21 cellular contexts compared by ENCODE assay signal in the genomic region with DNA sequence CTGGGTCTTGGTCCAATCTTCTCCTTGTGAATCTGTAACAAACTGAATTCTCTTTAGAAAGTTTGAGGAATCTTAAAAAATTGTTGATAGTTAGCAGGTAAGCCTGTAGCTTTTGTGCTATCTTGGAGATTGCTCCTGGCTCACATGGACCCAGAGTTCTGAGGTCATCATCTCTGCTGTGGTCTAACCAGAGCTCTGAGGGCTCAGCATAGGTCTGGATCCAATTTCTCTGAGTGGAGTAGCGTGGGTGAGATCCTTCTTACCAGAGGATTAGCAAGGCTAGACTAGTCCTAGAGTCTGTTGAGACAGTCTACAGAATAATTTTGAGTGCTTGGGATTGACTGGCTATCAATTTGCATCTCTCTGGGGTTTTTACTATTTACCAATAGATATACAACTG.
DNase-seq lines count a peak whose midpoint lies in the region; FAIRE-seq and TF ChIP-seq lines count a peak whose summit lies in the region.
"Had no signal": no experiment of that assay in that cellular context is flagged by ENCODE, and none has a peak within 500 bp of the region (broad histone marks: within the 10 kb centered on the region; RNA-seq: fewer than 3 reads in every experiment).

No MANE protein-coding gene starts in this region.

- no peaks in the 10 kb centered on the region for H3K27me3 Mint-ChIP-seq in activated naive CD4-positive, alpha-beta T cell treated with anti-CD3 and anti-CD28 coated beads for 36 hours (ENCODE audit: low read depth)
- no peaks in the 10 kb centered on the region for H3K27me3 Mint-ChIP-seq in activated naive CD8-positive, alpha-beta T cell
- H3K27me3 Mint-ChIP-seq: progenitor cell of endocrine pancreas had no signal

- H3F3A ChIP-seq in smooth muscle cell (ENCODE audit: low read depth), result peaks cover 30% of the 10 kb centered on the region

- H3K27ac Mint-ChIP-seq in activated naive CD4-positive, alpha-beta T cell treated with anti-CD3 and anti-CD28 coated beads for 36 hours, result peak overlapping the region; percentile 38
- peak overlapping the region; percentile 77 for H3K27ac Mint-ChIP-seq in activated naive CD8-positive, alpha-beta T cell
- H3K27ac Mint-ChIP-seq: B cell; progenitor cell of endocrine pancreas; T-helper 1 cell treated with Interleukin-12 subunit alpha and Interleukin-12 subunit beta and Interleukin-4 antibody, amounts not matched to agents 30 μg/mL and 1 μg/mL, for 36 hours had no signal

- no peak for TF ChIP-seq CTCF in smooth muscle cell (IDR thresholded peaks at IDR 0.05; ENCODE audit: borderline replicate concordance, insufficient read depth, poor library complexity, severe bottlenecking)

- no peak for DNase-seq in activated naive CD4-positive, alpha-beta T cell treated with anti-CD3 and anti-CD28 coated beads for 36 hours
- DNase-seq in activated naive CD4-positive, alpha-beta T cell treated with Interleukin-2 at 50 U/mL for 16 hours, result no peak
- peak; percentile 46 for DNase-seq in glomerular visceral epithelial cell (ENCODE audit: extremely low spot score)
- DNase-seq in smooth muscle cell (lab: John Stamatoyannopoulos, UW; ENCODE audit: unreplicated experiment), result no peak
- no peak for DNase-seq in NAMALWA (ENCODE audit: low spot score)
- no peak for DNase-seq in small intestine
- no peak for DNase-seq in GM19240 (ENCODE audit: insufficient read length, low spot score)
- DNase-seq: activated CD4-positive, alpha-beta T cell treated with anti-CD3 and anti-CD28 coated beads for 48 hours; adrenal gland; NCI-H1092 treated with DMSO at 0.1 percent for 48 hours; NCI-H2029 treated with DMSO at 0.1 percent for 48 hours; NCI-H446; NCI-H82; upper lobe of left lung had no signal

- H3K9me3 Mint-ChIP-seq in activated naive CD4-positive, alpha-beta T cell treated with anti-CD3 and anti-CD28 coated beads for 36 hours, result peaks cover 5% of the 10 kb centered on the region
- H3K9me3 Mint-ChIP-seq in activated naive CD8-positive, alpha-beta T cell (ENCODE audit: low read depth), result no peaks in the 10 kb centered on the region

- no peaks in the 10 kb centered on the region for H3K27me3 ChIP-seq in smooth muscle cell (ENCODE audit: low read depth)
- no peaks in the 10 kb centered on the region for H3K27me3 ChIP-seq in small intestine (ENCODE audit: control insufficient read depth in 2 of 2, insufficient read depth in 2 of 2, low read length in 2 of 2)
- H3K27me3 ChIP-seq: adrenal gland, upper lobe of left lung had no signal

- H3K9ac ChIP-seq in smooth muscle cell (ENCODE audit: low read depth), result peak overlapping the region; percentile 46

- peaks cover 2% of the 10 kb centered on the region for H3K36me3 Mint-ChIP-seq in activated naive CD4-positive, alpha-beta T cell treated with anti-CD3 and anti-CD28 coated beads for 36 hours (ENCODE audit: low read depth)
- peaks cover 14% of the 10 kb centered on the region for H3K36me3 Mint-ChIP-seq in activated naive CD8-positive, alpha-beta T cell

- 29% methylated on average over 1 of the region's 1 CpG for WGBS in smooth muscle cell (ENCODE audit: low lambda C conversion rate)
- 85 to 96% (median 95%) methylated on average over 1 of the region's 1 CpG for WGBS in small intestine, 3 donors

- H3K27ac ChIP-seq in smooth muscle cell (ENCODE audit: low read depth) (peak overlapping the region; percentile 95), small intestine (ENCODE audit: low read depth in 1 of 2, low read length in 1 of 2) (no peak overlapping the region)
- H3K27ac ChIP-seq: adrenal gland, upper lobe of left lung had no signal

- intact Hi-C loops in activated naive CD4-positive, alpha-beta T cell treated with anti-CD3 and anti-CD28 coated beads for 36 hours (cut with micrococcal nuclease), result loop anchor here (10.0 kb wide), 3 partner anchors 340 to 1120 kb away; a partner anchor contains a TSS

- CTCF ChIA-PET in activated naive CD4-positive, alpha-beta T cell treated with anti-CD3 and anti-CD28 coated beads for 36 hours (lab: Charles Lee), result interaction anchor here (0.8 to 0.9 kb wide), 2 partner anchors 9 to 40 kb away, joined by 3 read pairs; no protein-coding TSS in a partner anchor

- H3K4me1 Mint-ChIP-seq in activated naive CD4-positive, alpha-beta T cell treated with anti-CD3 and anti-CD28 coated beads for 36 hours (ENCODE audit: low read depth), result peaks cover 72% of the 10 kb centered on the region
- peaks cover 77% of the 10 kb centered on the region for H3K4me1 Mint-ChIP-seq in activated naive CD8-positive, alpha-beta T cell (ENCODE audit: low read depth)

- FAIRE-seq in small intestine (lab: Jason Lieb, UNC), result no peak
- FAIRE-seq: GM12891, keratinocyte had no signal

- peaks cover 7% of the 10 kb centered on the region for H3K4me1 ChIP-seq in smooth muscle cell (ENCODE audit: low read depth)
- H3K4me1 ChIP-seq in small intestine (ENCODE audit: control insufficient read depth in 2 of 2, insufficient read depth in 1 of 2, low read depth in 1 of 2, low read length in 1 of 2), result peaks cover 1 to 7% of the 10 kb centered on the region in 2 donors

- H3K4me2 ChIP-seq in smooth muscle cell, result peak overlapping the region; percentile 9

- H3K9me3 ChIP-seq in smooth muscle cell (replicated peaks; ENCODE audit: low read depth) (no peaks in the 10 kb centered on the region), small intestine (ENCODE audit: control insufficient read depth, low read depth) (no peaks in the 10 kb centered on the region)
- H3K9me3 ChIP-seq: adrenal gland, upper lobe of left lung had no signal

- H3K36me3 ChIP-seq in smooth muscle cell (ENCODE audit: low read depth) (no peaks in the 10 kb centered on the region), small intestine (ENCODE audit: control insufficient read depth in 2 of 2, insufficient read depth in 2 of 2, low read length in 2 of 2) (no peaks in the 10 kb centered on the region)
- H3K36me3 ChIP-seq: adrenal gland, upper lobe of left lung had no signal

- no peak overlapping the region for H3K4me3 Mint-ChIP-seq in activated naive CD4-positive, alpha-beta T cell treated with anti-CD3 and anti-CD28 coated beads for 36 hours
- H3K4me3 Mint-ChIP-seq in activated naive CD8-positive, alpha-beta T cell, result peak overlapping the region; percentile 21
- H3K4me3 Mint-ChIP-seq: B cell; T-helper 1 cell treated with Interleukin-12 subunit alpha and Interleukin-12 subunit beta and Interleukin-4 antibody, amounts not matched to agents 30 μg/mL and 1 μg/mL, for 36 hours had no signal

- H3K4me3 ChIP-seq in smooth muscle cell (no peak overlapping the region), small intestine (ENCODE audit: low read depth in 1 of 2, low read length in 2 of 2) (no peak overlapping the region)
- H3K4me3 ChIP-seq: adrenal gland, lung, upper lobe of left lung had no signal

- no peaks in the 10 kb centered on the region for H4K20me1 ChIP-seq in smooth muscle cell (ENCODE audit: low read depth)

- no peaks in the 10 kb centered on the region for H3K79me2 ChIP-seq in smooth muscle cell (ENCODE audit: low read depth)

- H2AFZ ChIP-seq in smooth muscle cell (ENCODE audit: low read depth), result no peak overlapping the region
